In the genomic region with DNA sequence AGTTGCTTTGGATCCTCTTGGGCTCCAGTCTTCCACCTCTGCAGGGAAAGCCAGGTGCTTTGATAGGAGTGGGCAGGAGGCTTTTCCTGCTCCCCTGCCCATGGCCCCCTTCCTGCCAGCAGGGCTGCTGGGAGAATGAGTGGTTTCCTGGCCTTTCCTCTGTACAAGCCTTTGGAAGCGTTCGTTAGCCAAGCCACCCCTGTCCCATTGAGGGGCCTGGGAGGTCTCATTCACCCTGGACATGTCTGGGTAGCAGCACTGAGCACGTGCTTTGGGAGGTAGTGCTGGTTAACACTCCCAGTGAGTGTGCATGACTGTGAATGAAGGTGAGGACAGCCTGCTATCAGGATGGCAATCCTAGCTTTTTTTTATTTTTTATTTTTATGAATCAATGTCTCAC, we compare ENCODE assay signal across 8 cellular contexts.
"Had no signal": no experiment of that assay in that cellular context is flagged by ENCODE, and none has a peak within 500 bp of the region (broad histone marks: within the 10 kb centered on the region; RNA-seq: fewer than 3 reads in every experiment).

No MANE protein-coding gene starts in this region.

- H3K9ac ChIP-seq: GM23248 had no signal

- H3K27ac ChIP-seq: GM23248 had no signal

- H3K36me3 ChIP-seq: HAP-1 had no signal

- H2AFZ ChIP-seq: GM23248 had no signal

- ATAC-seq: HCT116, K562 had no signal

- H3K4me1 ChIP-seq: HAP-1 had no signal

- DNase-seq: GM23248, GOT3, H7, HFFc6, IMR-90 had no signal

- H3K4me3 ChIP-seq: GM23248, HAP-1, K562 had no signal

- H3K9me3 ChIP-seq: HAP-1 had no signal
